ENCODE assay signal across 1 cellular context in the genomic region with DNA sequence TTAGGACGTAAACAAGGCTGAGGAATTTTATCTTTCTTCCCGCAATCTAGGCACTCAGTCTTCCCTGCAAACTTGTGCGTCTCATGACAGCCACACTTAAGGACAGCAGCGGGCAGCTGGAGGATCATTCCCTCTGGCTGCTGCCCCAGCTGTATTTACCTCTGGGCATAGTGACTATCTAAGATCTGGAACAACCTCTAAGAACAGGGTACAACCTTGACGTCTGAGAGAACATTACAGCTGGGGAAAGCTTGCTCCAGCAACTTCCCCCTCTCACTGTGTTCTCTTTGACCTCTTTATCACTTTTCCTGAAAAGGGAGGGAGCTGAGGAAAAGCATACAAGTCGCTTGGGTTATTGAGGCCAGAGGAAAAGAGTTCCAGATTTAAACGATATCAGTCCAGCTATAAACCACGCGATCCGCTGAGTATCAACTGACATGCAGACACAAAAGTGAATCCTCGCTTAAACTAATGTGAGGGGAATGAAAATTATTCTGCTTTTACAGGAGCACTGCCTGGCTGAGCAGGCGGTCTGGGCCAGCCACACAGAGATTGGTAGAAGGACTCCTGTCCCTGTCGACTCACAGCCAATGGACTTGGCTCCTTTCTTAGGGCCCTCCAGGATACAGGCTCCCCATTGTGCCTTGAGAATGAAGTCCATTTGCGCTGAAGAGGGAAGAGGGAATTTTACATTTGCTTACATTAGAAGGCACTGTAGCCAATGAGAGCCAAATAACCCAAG.
TF ChIP-seq lines count a peak whose summit lies in the region.

No MANE protein-coding gene starts in this region.

TF ChIP-seq in GM23338, 12 proteins besides CTCF, POLR2A, EP300 and RAD21 (continued from another document):
- TF ChIP-seq, protein P1, sequence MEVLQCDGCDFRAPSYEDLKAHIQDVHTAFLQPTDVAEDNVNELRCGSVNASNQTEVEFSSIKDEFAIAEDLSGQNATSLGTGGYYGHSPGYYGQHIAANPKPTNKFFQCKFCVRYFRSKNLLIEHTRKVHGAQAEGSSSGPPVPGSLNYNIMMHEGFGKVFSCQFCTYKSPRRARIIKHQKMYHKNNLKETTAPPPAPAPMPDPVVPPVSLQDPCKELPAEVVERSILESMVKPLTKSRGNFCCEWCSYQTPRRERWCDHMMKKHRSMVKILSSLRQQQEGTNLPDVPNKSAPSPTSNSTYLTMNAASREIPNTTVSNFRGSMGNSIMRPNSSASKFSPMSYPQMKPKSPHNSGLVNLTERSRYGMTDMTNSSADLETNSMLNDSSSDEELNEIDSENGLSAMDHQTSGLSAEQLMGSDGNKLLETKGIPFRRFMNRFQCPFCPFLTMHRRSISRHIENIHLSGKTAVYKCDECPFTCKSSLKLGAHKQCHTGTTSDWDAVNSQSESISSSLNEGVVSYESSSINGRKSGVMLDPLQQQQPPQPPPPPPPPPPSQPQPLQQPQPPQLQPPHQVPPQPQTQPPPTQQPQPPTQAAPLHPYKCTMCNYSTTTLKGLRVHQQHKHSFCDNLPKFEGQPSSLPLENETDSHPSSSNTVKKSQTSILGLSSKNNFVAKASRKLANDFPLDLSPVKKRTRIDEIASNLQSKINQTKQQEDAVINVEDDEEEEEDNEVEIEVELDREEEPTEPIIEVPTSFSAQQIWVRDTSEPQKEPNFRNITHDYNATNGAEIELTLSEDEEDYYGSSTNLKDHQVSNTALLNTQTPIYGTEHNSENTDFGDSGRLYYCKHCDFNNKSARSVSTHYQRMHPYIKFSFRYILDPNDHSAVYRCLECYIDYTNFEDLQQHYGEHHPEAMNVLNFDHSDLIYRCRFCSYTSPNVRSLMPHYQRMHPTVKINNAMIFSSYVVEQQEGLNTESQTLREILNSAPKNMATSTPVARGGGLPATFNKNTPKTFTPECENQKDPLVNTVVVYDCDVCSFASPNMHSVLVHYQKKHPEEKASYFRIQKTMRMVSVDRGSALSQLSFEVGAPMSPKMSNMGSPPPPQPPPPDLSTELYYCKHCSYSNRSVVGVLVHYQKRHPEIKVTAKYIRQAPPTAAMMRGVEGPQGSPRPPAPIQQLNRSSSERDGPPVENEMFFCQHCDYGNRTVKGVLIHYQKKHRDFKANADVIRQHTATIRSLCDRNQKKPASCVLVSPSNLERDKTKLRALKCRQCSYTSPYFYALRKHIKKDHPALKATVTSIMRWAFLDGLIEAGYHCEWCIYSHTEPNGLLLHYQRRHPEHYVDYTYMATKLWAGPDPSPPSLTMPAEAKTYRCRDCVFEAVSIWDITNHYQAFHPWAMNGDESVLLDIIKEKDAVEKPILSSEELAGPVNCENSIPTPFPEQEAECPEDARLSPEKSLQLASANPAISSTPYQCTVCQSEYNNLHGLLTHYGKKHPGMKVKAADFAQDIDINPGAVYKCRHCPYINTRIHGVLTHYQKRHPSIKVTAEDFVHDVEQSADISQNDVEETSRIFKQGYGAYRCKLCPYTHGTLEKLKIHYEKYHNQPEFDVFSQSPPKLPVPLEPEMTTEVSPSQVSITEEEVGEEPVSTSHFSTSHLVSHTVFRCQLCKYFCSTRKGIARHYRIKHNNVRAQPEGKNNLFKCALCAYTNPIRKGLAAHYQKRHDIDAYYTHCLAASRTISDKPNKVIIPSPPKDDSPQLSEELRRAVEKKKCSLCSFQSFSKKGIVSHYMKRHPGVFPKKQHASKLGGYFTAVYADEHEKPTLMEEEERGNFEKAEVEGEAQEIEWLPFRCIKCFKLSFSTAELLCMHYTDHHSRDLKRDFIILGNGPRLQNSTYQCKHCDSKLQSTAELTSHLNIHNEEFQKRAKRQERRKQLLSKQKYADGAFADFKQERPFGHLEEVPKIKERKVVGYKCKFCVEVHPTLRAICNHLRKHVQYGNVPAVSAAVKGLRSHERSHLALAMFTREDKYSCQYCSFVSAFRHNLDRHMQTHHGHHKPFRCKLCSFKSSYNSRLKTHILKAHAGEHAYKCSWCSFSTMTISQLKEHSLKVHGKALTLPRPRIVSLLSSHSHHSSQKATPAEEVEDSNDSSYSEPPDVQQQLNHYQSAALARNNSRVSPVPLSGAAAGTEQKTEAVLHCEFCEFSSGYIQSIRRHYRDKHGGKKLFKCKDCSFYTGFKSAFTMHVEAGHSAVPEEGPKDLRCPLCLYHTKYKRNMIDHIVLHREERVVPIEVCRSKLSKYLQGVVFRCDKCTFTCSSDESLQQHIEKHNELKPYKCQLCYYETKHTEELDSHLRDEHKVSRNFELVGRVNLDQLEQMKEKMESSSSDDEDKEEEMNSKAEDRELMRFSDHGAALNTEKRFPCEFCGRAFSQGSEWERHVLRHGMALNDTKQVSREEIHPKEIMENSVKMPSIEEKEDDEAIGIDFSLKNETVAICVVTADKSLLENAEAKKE (CRISPR knock-in tag; IDR thresholded peaks at IDR 0.05) = no peak
- TF ChIP-seq JUNB (IDR thresholded peaks at IDR 0.05; ENCODE audit: unreplicated experiment) (no peak), ETS1 (IDR thresholded peaks at IDR 0.05) (no peak), STAT1 (IDR thresholded peaks at IDR 0.05; ENCODE audit: unreplicated experiment) (no peak), ZNF114 (CRISPR knock-in tag; IDR thresholded peaks at IDR 0.05) (no peak), ZNF331 (CRISPR knock-in tag; IDR thresholded peaks at IDR 0.05; ENCODE audit: low read depth) (no peak), NANOG (IDR thresholded peaks at IDR 0.05; ENCODE audit: borderline replicate concordance) (no peak), CREB1 (CRISPR knock-in tag; IDR thresholded peaks at IDR 0.05; ENCODE audit: low read depth) (no peak), EZH2phosphoT487 (IDR thresholded peaks at IDR 0.05; ENCODE audit: unreplicated experiment) (no peak)
- TF ChIP-seq, protein P2, sequence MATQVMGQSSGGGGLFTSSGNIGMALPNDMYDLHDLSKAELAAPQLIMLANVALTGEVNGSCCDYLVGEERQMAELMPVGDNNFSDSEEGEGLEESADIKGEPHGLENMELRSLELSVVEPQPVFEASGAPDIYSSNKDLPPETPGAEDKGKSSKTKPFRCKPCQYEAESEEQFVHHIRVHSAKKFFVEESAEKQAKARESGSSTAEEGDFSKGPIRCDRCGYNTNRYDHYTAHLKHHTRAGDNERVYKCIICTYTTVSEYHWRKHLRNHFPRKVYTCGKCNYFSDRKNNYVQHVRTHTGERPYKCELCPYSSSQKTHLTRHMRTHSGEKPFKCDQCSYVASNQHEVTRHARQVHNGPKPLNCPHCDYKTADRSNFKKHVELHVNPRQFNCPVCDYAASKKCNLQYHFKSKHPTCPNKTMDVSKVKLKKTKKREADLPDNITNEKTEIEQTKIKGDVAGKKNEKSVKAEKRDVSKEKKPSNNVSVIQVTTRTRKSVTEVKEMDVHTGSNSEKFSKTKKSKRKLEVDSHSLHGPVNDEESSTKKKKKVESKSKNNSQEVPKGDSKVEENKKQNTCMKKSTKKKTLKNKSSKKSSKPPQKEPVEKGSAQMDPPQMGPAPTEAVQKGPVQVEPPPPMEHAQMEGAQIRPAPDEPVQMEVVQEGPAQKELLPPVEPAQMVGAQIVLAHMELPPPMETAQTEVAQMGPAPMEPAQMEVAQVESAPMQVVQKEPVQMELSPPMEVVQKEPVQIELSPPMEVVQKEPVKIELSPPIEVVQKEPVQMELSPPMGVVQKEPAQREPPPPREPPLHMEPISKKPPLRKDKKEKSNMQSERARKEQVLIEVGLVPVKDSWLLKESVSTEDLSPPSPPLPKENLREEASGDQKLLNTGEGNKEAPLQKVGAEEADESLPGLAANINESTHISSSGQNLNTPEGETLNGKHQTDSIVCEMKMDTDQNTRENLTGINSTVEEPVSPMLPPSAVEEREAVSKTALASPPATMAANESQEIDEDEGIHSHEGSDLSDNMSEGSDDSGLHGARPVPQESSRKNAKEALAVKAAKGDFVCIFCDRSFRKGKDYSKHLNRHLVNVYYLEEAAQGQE (IDR thresholded peaks at IDR 0.05; ENCODE audit: unreplicated experiment) = no peak
